Comparison of ENCODE assay signal across 1 cellular context in genomic region chr7:120052884-120053382, GRCh38.
TF ChIP-seq lines count a peak whose summit lies in the region.

No MANE protein-coding gene starts in this region.

TF ChIP-seq in K562, 482 proteins besides CTCF, POLR2A, EP300 and RAD21 (continued from another document):
- TF ChIP-seq, protein P1, sequence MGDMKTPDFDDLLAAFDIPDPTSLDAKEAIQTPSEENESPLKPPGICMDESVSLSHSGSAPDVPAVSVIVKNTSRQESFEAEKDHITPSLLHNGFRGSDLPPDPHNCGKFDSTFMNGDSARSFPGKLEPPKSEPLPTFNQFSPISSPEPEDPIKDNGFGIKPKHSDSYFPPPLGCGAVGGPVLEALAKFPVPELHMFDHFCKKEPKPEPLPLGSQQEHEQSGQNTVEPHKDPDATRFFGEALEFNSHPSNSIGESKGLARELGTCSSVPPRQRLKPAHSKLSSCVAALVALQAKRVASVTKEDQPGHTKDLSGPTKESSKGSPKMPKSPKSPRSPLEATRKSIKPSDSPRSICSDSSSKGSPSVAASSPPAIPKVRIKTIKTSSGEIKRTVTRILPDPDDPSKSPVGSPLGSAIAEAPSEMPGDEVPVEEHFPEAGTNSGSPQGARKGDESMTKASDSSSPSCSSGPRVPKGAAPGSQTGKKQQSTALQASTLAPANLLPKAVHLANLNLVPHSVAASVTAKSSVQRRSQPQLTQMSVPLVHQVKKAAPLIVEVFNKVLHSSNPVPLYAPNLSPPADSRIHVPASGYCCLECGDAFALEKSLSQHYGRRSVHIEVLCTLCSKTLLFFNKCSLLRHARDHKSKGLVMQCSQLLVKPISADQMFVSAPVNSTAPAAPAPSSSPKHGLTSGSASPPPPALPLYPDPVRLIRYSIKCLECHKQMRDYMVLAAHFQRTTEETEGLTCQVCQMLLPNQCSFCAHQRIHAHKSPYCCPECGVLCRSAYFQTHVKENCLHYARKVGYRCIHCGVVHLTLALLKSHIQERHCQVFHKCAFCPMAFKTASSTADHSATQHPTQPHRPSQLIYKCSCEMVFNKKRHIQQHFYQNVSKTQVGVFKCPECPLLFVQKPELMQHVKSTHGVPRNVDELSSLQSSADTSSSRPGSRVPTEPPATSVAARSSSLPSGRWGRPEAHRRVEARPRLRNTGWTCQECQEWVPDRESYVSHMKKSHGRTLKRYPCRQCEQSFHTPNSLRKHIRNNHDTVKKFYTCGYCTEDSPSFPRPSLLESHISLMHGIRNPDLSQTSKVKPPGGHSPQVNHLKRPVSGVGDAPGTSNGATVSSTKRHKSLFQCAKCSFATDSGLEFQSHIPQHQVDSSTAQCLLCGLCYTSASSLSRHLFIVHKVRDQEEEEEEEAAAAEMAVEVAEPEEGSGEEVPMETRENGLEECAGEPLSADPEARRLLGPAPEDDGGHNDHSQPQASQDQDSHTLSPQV (IDR thresholded peaks at IDR 0.05), result 0 out of 2 replicates have a peak, but pooled peaks have one; percentile 30
- TF ChIP-seq MYBL2 (IDR thresholded peaks at IDR 0.05; ENCODE audit: low read depth), result peak; percentile 36; the same call in 1 of the 2 replicates
- TF ChIP-seq MYBL2 (CRISPR knock-in tag; IDR thresholded peaks at IDR 0.05; ENCODE audit: borderline replicate concordance), result no peak
- no peak for TF ChIP-seq CEBPG (CRISPR knock-in tag; IDR thresholded peaks at IDR 0.05)
- TF ChIP-seq CEBPG (tag; conservative IDR thresholded peaks at IDR 0.05 in 1 of 2, IDR thresholded peaks at IDR 0.05 in 1 of 2), result peak in 1 of 2 experiments; percentile 53; a peak in 2 of 4 replicates
- peak; percentile 56 for TF ChIP-seq NCOR1 (IDR thresholded peaks at IDR 0.05)
- peak; percentile 49; the same call in 1 of the 2 replicates for TF ChIP-seq PML (IDR thresholded peaks at IDR 0.05; ENCODE audit: low read length)
- TF ChIP-seq, protein P2, sequence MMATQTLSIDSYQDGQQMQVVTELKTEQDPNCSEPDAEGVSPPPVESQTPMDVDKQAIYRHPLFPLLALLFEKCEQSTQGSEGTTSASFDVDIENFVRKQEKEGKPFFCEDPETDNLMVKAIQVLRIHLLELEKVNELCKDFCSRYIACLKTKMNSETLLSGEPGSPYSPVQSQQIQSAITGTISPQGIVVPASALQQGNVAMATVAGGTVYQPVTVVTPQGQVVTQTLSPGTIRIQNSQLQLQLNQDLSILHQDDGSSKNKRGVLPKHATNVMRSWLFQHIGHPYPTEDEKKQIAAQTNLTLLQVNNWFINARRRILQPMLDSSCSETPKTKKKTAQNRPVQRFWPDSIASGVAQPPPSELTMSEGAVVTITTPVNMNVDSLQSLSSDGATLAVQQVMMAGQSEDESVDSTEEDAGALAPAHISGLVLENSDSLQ (IDR thresholded peaks at IDR 0.05), result peak; percentile 68
- no peak for TF ChIP-seq NEUROD1 (IDR thresholded peaks at IDR 0.05; ENCODE audit: borderline replicate concordance, low read depth, low read length, partially characterized antibody)
- peak in 1 of 2 experiments; percentile 29; a peak in 2 of 4 replicates for TF ChIP-seq TRIM24 (IDR thresholded peaks at IDR 0.05)
- TF ChIP-seq, protein P3, sequence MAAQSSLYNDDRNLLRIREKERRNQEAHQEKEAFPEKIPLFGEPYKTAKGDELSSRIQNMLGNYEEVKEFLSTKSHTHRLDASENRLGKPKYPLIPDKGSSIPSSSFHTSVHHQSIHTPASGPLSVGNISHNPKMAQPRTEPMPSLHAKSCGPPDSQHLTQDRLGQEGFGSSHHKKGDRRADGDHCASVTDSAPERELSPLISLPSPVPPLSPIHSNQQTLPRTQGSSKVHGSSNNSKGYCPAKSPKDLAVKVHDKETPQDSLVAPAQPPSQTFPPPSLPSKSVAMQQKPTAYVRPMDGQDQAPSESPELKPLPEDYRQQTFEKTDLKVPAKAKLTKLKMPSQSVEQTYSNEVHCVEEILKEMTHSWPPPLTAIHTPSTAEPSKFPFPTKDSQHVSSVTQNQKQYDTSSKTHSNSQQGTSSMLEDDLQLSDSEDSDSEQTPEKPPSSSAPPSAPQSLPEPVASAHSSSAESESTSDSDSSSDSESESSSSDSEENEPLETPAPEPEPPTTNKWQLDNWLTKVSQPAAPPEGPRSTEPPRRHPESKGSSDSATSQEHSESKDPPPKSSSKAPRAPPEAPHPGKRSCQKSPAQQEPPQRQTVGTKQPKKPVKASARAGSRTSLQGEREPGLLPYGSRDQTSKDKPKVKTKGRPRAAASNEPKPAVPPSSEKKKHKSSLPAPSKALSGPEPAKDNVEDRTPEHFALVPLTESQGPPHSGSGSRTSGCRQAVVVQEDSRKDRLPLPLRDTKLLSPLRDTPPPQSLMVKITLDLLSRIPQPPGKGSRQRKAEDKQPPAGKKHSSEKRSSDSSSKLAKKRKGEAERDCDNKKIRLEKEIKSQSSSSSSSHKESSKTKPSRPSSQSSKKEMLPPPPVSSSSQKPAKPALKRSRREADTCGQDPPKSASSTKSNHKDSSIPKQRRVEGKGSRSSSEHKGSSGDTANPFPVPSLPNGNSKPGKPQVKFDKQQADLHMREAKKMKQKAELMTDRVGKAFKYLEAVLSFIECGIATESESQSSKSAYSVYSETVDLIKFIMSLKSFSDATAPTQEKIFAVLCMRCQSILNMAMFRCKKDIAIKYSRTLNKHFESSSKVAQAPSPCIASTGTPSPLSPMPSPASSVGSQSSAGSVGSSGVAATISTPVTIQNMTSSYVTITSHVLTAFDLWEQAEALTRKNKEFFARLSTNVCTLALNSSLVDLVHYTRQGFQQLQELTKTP (IDR thresholded peaks at IDR 0.05; ENCODE audit: low read depth in 1 of 2, partially characterized antibody in 2 of 2), result peak in 1 of 2 experiments; percentile 78
- no peak for TF ChIP-seq CBX5 (IDR thresholded peaks at IDR 0.05; ENCODE audit: borderline replicate concordance, low read depth)
- peak; percentile 22; the same call in 1 of the 2 replicates for TF ChIP-seq EP400 (IDR thresholded peaks at IDR 0.05)
- peak; percentile 67; the same call in 1 of the 2 replicates for TF ChIP-seq SMARCA4 (IDR thresholded peaks at IDR 0.05)
- TF ChIP-seq ZNF239 (CRISPR knock-in tag; IDR thresholded peaks at IDR 0.05), result no peak
- no peak for TF ChIP-seq FIP1L1 (IDR thresholded peaks at IDR 0.05; ENCODE audit: low read depth, low read length, poor library complexity, severe bottlenecking)
- peak; percentile 55 for TF ChIP-seq FOSL1 (tag; conservative IDR thresholded peaks at IDR 0.05)
- TF ChIP-seq ARID1B (IDR thresholded peaks at IDR 0.05), result peak; percentile 83
- no peak for TF ChIP-seq SMAD2 (IDR thresholded peaks at IDR 0.05; ENCODE audit: low read depth, low read length)
- peak; percentile 73 for TF ChIP-seq TAL1 (IDR thresholded peaks at IDR 0.05)
- TF ChIP-seq CBFA2T3 (IDR thresholded peaks at IDR 0.05), result peak; percentile 78
- TF ChIP-seq ATF1 (CRISPR knock-in tag; IDR thresholded peaks at IDR 0.05), result no peak
- TF ChIP-seq ATF1 (tag; IDR thresholded peaks at IDR 0.05), result no peak
- peak; percentile 76 for TF ChIP-seq TCF3 (CRISPR knock-in tag; IDR thresholded peaks at IDR 0.05)
- TF ChIP-seq CBX3 (IDR thresholded peaks at IDR 0.05; ENCODE audit: borderline replicate concordance in 1 of 2, low read length in 2 of 2), result peak in 1 of 2 experiments; percentile 43; a peak in 1 of 3 replicates
- no peak for TF ChIP-seq ATF3 (IDR thresholded peaks at IDR 0.05)
- no peak for TF ChIP-seq ATF3 (CRISPR knock-in tag; conservative IDR thresholded peaks at IDR 0.05)
- TF ChIP-seq CEBPB (tag; IDR thresholded peaks at IDR 0.05), result peak; percentile 71; the same call in 1 of the 2 replicates
- TF ChIP-seq ZBED1 (IDR thresholded peaks at IDR 0.05), result no peak
- no peak for TF ChIP-seq ELK1 (CRISPR knock-in tag; IDR thresholded peaks at IDR 0.05)
- TF ChIP-seq NCOA1 (IDR thresholded peaks at IDR 0.05; ENCODE audit: low read depth), result peak; percentile 26; the same call in 1 of the 2 replicates
- no peak for TF ChIP-seq SRSF9 (IDR thresholded peaks at IDR 0.05; ENCODE audit: borderline replicate concordance, low read depth, low read length)
- TF ChIP-seq ZNF354B (CRISPR knock-in tag; IDR thresholded peaks at IDR 0.05), result no peak
- TF ChIP-seq MTA2 (IDR thresholded peaks at IDR 0.05; ENCODE audit: low read depth), result peak; percentile 33; the same call in 1 of the 2 replicates
- peak; percentile 85 for TF ChIP-seq TEAD4 (IDR thresholded peaks at IDR 0.05; ENCODE audit: low read length)
- no peak for TF ChIP-seq TEAD4 (CRISPR knock-in tag; IDR thresholded peaks at IDR 0.05; ENCODE audit: borderline replicate concordance)
- no peak for TF ChIP-seq NR4A1 (CRISPR knock-in tag; IDR thresholded peaks at IDR 0.05)
- no peak for TF ChIP-seq NR4A1 (tag; IDR thresholded peaks at IDR 0.05)
- no peak for TF ChIP-seq ZSCAN29 (IDR thresholded peaks at IDR 0.05)
